Comparison of ENCODE assay signal across 9 cellular contexts in the genomic region with DNA sequence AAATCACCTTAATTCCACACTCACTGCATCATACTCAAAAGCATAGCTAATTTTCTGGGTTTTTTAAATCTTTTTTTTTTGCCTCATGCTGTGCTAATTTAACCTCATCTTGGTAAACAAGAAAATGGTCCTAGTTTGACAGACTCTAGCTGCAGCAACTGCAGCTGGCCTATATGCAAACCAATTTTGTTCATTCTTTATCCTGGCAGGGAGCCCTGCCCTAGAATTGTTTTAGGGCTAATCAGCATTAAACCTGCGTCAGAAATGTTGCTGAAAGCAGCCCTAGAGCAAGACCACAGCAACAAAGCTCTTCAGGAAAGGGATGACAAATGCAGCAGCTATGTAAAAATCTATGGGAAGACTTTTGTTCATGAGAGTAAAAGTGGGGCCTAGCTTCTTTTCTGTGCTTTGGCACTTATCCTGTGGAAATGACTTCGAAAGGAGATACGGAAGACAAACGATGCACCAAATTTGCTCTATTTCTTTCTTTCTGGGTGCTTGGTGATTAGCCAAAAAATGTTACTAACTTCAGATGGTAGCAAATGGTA.
DNase-seq lines count a peak whose midpoint lies in the region; ATAC-seq and TF ChIP-seq lines count a peak whose summit lies in the region.
"Had no signal": no experiment of that assay in that cellular context is flagged by ENCODE, and none has a peak within 500 bp of the region (broad histone marks: within the 10 kb centered on the region; RNA-seq: fewer than 3 reads in every experiment).

No MANE protein-coding gene starts in this region.

- H3K4me1 ChIP-seq in thoracic aorta (ENCODE audit: control insufficient read depth in 1 of 2, low read depth in 2 of 2) (peaks cover 15 to 45% of the 10 kb centered on the region in 2 donors), gastrocnemius medialis (peaks cover 38 to 55% of the 10 kb centered on the region in 2 donors)

- no peaks in the 10 kb centered on the region for H3K27me3 ChIP-seq in thoracic aorta (replicated peaks; ENCODE audit: insufficient read depth)
- no peaks in the 10 kb centered on the region for H3K27me3 ChIP-seq in gastrocnemius medialis

- TF ChIP-seq CTCF in thoracic aorta (IDR thresholded peaks at IDR 0.05), result no peak
- no peak for TF ChIP-seq CTCF in gastrocnemius medialis (IDR thresholded peaks at IDR 0.05 in 4 of 5, conservative IDR thresholded peaks at IDR 0.05 in 1 of 5)

- TF ChIP-seq POLR2A in gastrocnemius medialis (IDR thresholded peaks at IDR 0.05), result no peak

- no peaks in the 10 kb centered on the region for H3K9me3 ChIP-seq in thoracic aorta
- no peaks in the 10 kb centered on the region for H3K9me3 ChIP-seq in gastrocnemius medialis

- H3K27ac ChIP-seq in thoracic aorta (peak overlapping the region; percentile 10 to 35), gastrocnemius medialis (peak overlapping the region in 1 of 4 donors; percentile 16)

- H3K36me3 ChIP-seq in thoracic aorta, result no peaks in the 10 kb centered on the region
- no peaks in the 10 kb centered on the region for H3K36me3 ChIP-seq in gastrocnemius medialis

- DNase-seq in NCI-H1092 treated with DMSO at 0.1 percent for 48 hours (lab: John Stamatoyannopoulos, UW) (peak; percentile 56), NCI-H1092 (lab: John Stamatoyannopoulos, UW) (no peak), SK-MEL-5 (ENCODE audit: low read depth, low spot score) (peak; percentile 90), hepatic stellate cell (ENCODE audit: low spot score) (peak; percentile 70), thoracic aorta (ENCODE audit: low spot score) (no peak), sciatic nerve (ENCODE audit: low spot score) (no peak), NK-92 (lab: John Stamatoyannopoulos, UW; ENCODE audit: unreplicated experiment) (no peak), gastrocnemius medialis (no peak)
- DNase-seq: small intestine had no signal

- in situ Hi-C loops in SK-MEL-5 (cut with HindIII; ENCODE audit: low pct_unique_long_range_greater_than_20kb, low sequenced_read_pairs) (no loop called here), gastrocnemius medialis (cut with MboI; ENCODE audit: low sequenced_read_pairs in 4 of 4) (no loop called here)

- intact Hi-C loops in sciatic nerve (cut with DNase I), result no loop called here
- intact Hi-C loops in gastrocnemius medialis (cut with DNase I; ENCODE audit: low total_unique reads), result no loop called here

- no peak overlapping the region for H3K4me3 ChIP-seq in thoracic aorta
- H3K4me3 ChIP-seq in gastrocnemius medialis, result no peak overlapping the region

- ATAC-seq in thoracic aorta (ENCODE audit: insufficient number of reproducible peaks, low FRiP score, low read depth), result no peak
- ATAC-seq in sciatic nerve, result no peak
- no peak for ATAC-seq in gastrocnemius medialis

Comparison
In these comparisons a context has a peak if more than half of its experiments do, and no peak if none do; other contexts are left out.
1. DNase-seq: peak in NCI-H1092 treated with DMSO at 0.1 percent for 48 hours (single experiment), SK-MEL-5 (single experiment) and hepatic stellate cell (single experiment); none in NCI-H1092 (single experiment), thoracic aorta (single experiment), sciatic nerve (single experiment), NK-92 (single experiment) and gastrocnemius medialis (0 of 2).